7 cellular contexts compared by ENCODE assay signal in the genomic region with DNA sequence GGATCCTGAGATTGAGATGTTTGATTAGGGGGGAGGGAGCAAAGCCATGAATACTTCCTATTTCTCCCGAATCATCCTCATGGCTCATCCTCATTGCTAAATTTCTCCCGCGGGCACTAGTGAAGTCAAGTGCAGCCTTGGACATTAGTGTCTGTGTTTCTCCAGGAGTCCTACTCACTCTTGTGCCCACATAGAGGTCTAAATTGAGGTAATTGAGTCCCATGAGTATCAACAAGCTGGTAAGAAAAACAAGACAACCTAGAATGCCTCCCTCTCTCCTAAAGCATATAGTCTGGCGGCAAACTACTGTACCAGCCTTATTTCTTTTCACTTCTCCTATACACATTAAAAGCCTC. TPM values are rescaled to one million over a fixed set of nuclear protein-coding genes. Genes with fewer than 3 reads are reported as not detected.
DNase-seq lines count a peak whose midpoint lies in the region; ATAC-seq and TF ChIP-seq lines count a peak whose summit lies in the region.

No MANE protein-coding gene starts in this region.

- H3K4me3 Mint-ChIP-seq in activated T-helper 2 cell treated with anti-CD3 and anti-CD28 coated beads, Interferon-gamma antibody, Interleukin-2, Interleukin-4, amounts not matched to agents 10 μg/mL and 5 μg/mL and 100 μg/mL, durations not matched to agents 14 hours and 24 hours and 36 hours (ENCODE audit: low read depth), result peak overlapping the region; percentile 99

- peak overlapping the region; percentile 97 for H3K27ac Mint-ChIP-seq in activated T-helper 2 cell treated with anti-CD3 and anti-CD28 coated beads, Interferon-gamma antibody, Interleukin-2, Interleukin-4, amounts not matched to agents 10 μg/mL and 5 μg/mL and 100 μg/mL, durations not matched to agents 14 hours and 24 hours and 36 hours

- H3K4me1 Mint-ChIP-seq in activated T-helper 2 cell treated with anti-CD3 and anti-CD28 coated beads, Interferon-gamma antibody, Interleukin-2, Interleukin-4, amounts not matched to agents 10 μg/mL and 5 μg/mL and 100 μg/mL, durations not matched to agents 14 hours and 24 hours and 36 hours (ENCODE audit: low read depth), result peaks cover 35% of the 10 kb centered on the region

- H3K4me3 ChIP-seq in liver (ENCODE audit: low read depth in 1 of 3, low read length in 3 of 3) (peak overlapping the region; percentile 57 to 87 (median 85)), upper lobe of right lung (peak overlapping the region; percentile 88)

- H3K27me3 ChIP-seq in liver (ENCODE audit: control insufficient read depth in 4 of 4, insufficient read depth in 4 of 4, low read length in 3 of 4), result no peaks in the 10 kb centered on the region
- no peaks in the 10 kb centered on the region for H3K27me3 ChIP-seq in upper lobe of right lung

- no peak for DNase-seq in activated T-helper 2 cell treated with anti-CD3 and anti-CD28 coated beads, Interferon-gamma antibody, Interleukin-2, Interleukin-4, amounts not matched to agents 10 μg/mL and 5 μg/mL and 100 μg/mL, durations not matched to agents 14 hours and 24 hours and 36 hours (ENCODE audit: low spot score)
- DNase-seq in upper lobe of right lung (no peak), NCI-H146 treated with DMSO at 0.1 percent for 48 hours (lab: John Stamatoyannopoulos, UW; ENCODE audit: unreplicated experiment) (no peak), cortex of kidney (lab: John Stamatoyannopoulos, UW) (no peak)

- ATAC-seq in GM18870 (IDR thresholded peaks at IDR 0.05; ENCODE audit: unreplicated experiment) (peak; percentile 3), HG02970 (IDR thresholded peaks at IDR 0.05; ENCODE audit: low FRiP score, unreplicated experiment) (peak; percentile 2), upper lobe of right lung (no peak)

- H3K9me3 ChIP-seq in liver (ENCODE audit: control insufficient read depth in 4 of 4, low read length in 3 of 4) (no peaks in the 10 kb centered on the region), upper lobe of right lung (no peaks in the 10 kb centered on the region)

- H3K36me3 ChIP-seq in liver (ENCODE audit: control insufficient read depth in 4 of 4, insufficient read depth in 3 of 4, low read depth in 1 of 4, low read length in 3 of 4), result peaks cover 0 to 7% (median 4%) of the 10 kb centered on the region in 4 donors
- peaks cover 7% of the 10 kb centered on the region for H3K36me3 ChIP-seq in upper lobe of right lung

- 1% methylated on average over 4 of the region's 4 CpGs for WGBS in liver

- no peak overlapping the region for H3K27ac ChIP-seq in liver (ENCODE audit: low read depth in 1 of 2, low read length in 2 of 2)
- peak overlapping the region; percentile 93 for H3K27ac ChIP-seq in upper lobe of right lung

- H3K36me3 Mint-ChIP-seq in activated T-helper 2 cell treated with anti-CD3 and anti-CD28 coated beads, Interferon-gamma antibody, Interleukin-2, Interleukin-4, amounts not matched to agents 10 μg/mL and 5 μg/mL and 100 μg/mL, durations not matched to agents 14 hours and 24 hours and 36 hours (ENCODE audit: low read depth), result peaks cover 23% of the 10 kb centered on the region

- no peak for TF ChIP-seq RAD21 in liver (IDR thresholded peaks at IDR 0.05)

- no peaks in the 10 kb centered on the region for H3K27me3 Mint-ChIP-seq in activated T-helper 2 cell treated with anti-CD3 and anti-CD28 coated beads, Interferon-gamma antibody, Interleukin-2, Interleukin-4, amounts not matched to agents 10 μg/mL and 5 μg/mL and 100 μg/mL, durations not matched to agents 14 hours and 24 hours and 36 hours (ENCODE audit: low read depth)

- H3K9me3 Mint-ChIP-seq in activated T-helper 2 cell treated with anti-CD3 and anti-CD28 coated beads, Interferon-gamma antibody, Interleukin-2, Interleukin-4, amounts not matched to agents 10 μg/mL and 5 μg/mL and 100 μg/mL, durations not matched to agents 14 hours and 24 hours and 36 hours, result no peaks in the 10 kb centered on the region

- peaks cover 4 to 47% (median 34%) of the 10 kb centered on the region in 4 donors for H3K4me1 ChIP-seq in liver (ENCODE audit: control insufficient read depth in 4 of 4, insufficient read depth in 4 of 4, low read length in 3 of 4)
- peaks cover 19% of the 10 kb centered on the region for H3K4me1 ChIP-seq in upper lobe of right lung

- TF ChIP-seq CTCF in liver (IDR thresholded peaks at IDR 0.05; ENCODE audit: low read depth, low read length, missing input control) (no peak), upper lobe of right lung (IDR thresholded peaks at IDR 0.05) (no peak)

- H3K9ac ChIP-seq in liver (ENCODE audit: low read depth in 1 of 2, low read length in 2 of 2), result peak overlapping the region; percentile 58 to 71

- intact Hi-C loops in activated T-helper 2 cell treated with anti-CD3 and anti-CD28 coated beads, Interferon-gamma antibody, Interleukin-2, Interleukin-4, amounts not matched to agents 10 μg/mL and 5 μg/mL and 100 μg/mL, durations not matched to agents 14 hours and 24 hours and 36 hours (cut with micrococcal nuclease), result loop anchor here (2.0 to 5.0 kb wide), 2 partner anchors 21 to 89 kb away; a partner anchor contains a TSS
- intact Hi-C loops in upper lobe of right lung (cut with DNase I), result no loop called here

TF ChIP-seq in liver, 16 proteins besides CTCF, POLR2A, EP300 and RAD21:
- TF ChIP-seq FOXA1 (IDR thresholded peaks at IDR 0.05), result no peak
- TF ChIP-seq HNF4A (conservative IDR thresholded peaks at IDR 0.05), result no peak

RNA-seq across cellular contexts. Expression of a gene that starts 0.4 kb away (rescaled TPM):
- total RNA-seq in activated T-helper 2 cell treated with anti-CD3 and anti-CD28 coated beads, Interferon-gamma antibody, Interleukin-2, Interleukin-4, amounts not matched to agents 10 μg/mL and 5 μg/mL and 100 μg/mL, durations not matched to agents 14 hours and 24 hours and 36 hours, result 13.9 and 14.1 TPM in 2 replicates
- 1 to 10 TPM in 1 of 2 donors, under 1 TPM in 1; 0.92 to 3.5 TPM for total RNA-seq in liver
- 1 to 10 TPM in 1 of 2 donors, under 1 TPM in 1; 0.70 to 1.8 TPM for polyA plus RNA-seq in liver
- total RNA-seq in upper lobe of right lung, result 3.8 TPM

RNA-seq across cellular contexts. Expression of a gene that starts 0.5 kb away (rescaled TPM):
- total RNA-seq in activated T-helper 2 cell treated with anti-CD3 and anti-CD28 coated beads, Interferon-gamma antibody, Interleukin-2, Interleukin-4, amounts not matched to agents 10 μg/mL and 5 μg/mL and 100 μg/mL, durations not matched to agents 14 hours and 24 hours and 36 hours, result 13.5 and 14.3 TPM in 2 replicates
- total RNA-seq in liver (10 to 100 TPM; 42.3 to 46.2 TPM), upper lobe of right lung (23.3 TPM)
- 10 to 100 TPM; 44.4 to 54.2 TPM for polyA plus RNA-seq in liver

RNA-seq across cellular contexts. Expression of a gene that starts 36.1 kb away (rescaled TPM):
- not detected in 2 replicates for total RNA-seq in activated T-helper 2 cell treated with anti-CD3 and anti-CD28 coated beads, Interferon-gamma antibody, Interleukin-2, Interleukin-4, amounts not matched to agents 10 μg/mL and 5 μg/mL and 100 μg/mL, durations not matched to agents 14 hours and 24 hours and 36 hours
- total RNA-seq in liver (not detected), upper lobe of right lung (not detected)
- polyA plus RNA-seq in liver, result under 1 TPM in 1 of 2 donors, not detected in 1; 0.09 TPM
